8 cellular contexts compared by ENCODE assay signal in the genomic region with DNA sequence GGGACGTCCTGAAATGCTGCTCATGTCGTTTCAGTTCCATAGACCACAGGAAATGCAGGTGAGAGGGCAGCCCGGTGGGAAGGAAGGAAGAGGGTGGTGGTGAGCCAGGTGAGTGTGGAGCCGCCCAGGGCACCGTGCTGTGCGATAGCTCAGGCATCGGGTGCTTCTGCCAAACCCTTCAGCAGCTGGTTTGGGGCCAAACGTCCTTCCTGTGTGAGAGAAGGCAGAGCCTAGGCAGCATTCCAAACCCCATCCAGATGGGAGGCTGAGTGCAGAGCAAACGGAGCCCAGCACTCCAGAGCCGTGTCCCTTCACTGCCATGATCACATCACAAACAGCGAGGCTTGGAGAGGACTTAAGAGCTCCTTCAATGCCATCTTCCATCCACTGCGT.
A peak's percentile ranks its signal among the peaks of the same experiment; 100 is the strongest.
DNase-seq lines count a peak whose midpoint lies in the region; ATAC-seq and TF ChIP-seq lines count a peak whose summit lies in the region.
"Not testable (repeated sequence)": the region's sequence is repeated elsewhere in the genome, so short reads cannot be mapped to it uniquely, and the experiment has no call there.

No MANE protein-coding gene starts in this region.

- H3K4me3 Mint-ChIP-seq in activated CD4-positive, alpha-beta T cell treated with anti-CD3 and anti-CD28 coated beads for 36 hours; central memory CD8-positive, alpha-beta T cell: not testable (repeated sequence)
- peak overlapping the region in 2 of 8 donors; percentile 41 to 55 for H3K4me3 Mint-ChIP-seq in naive B cell

- H3K27ac ChIP-seq in heart right ventricle: peak overlapping the region in 2 of 10 donors; percentile 0 to 30

- intact Hi-C loops in activated CD4-positive, alpha-beta T cell treated with anti-CD3 and anti-CD28 coated beads for 36 hours (cut with DNase I, micrococcal nuclease); heart right ventricle (cut with DNase I): not testable (repeated sequence)

- not testable (repeated sequence) for H3K9me3 Mint-ChIP-seq in activated CD4-positive, alpha-beta T cell treated with anti-CD3 and anti-CD28 coated beads for 36 hours (ENCODE audit: low read depth); central memory CD8-positive, alpha-beta T cell; naive B cell

- H3K36me3 ChIP-seq in heart right ventricle: peaks cover 0 to 24% (median 11%) of the 10 kb centered on the region in 9 donors

- peaks cover 12% of the 10 kb centered on the region for H3K27me3 Mint-ChIP-seq in activated CD4-positive, alpha-beta T cell treated with anti-CD3 and anti-CD28 coated beads for 36 hours
- H3K27me3 Mint-ChIP-seq in central memory CD8-positive, alpha-beta T cell: peaks cover 22% of the 10 kb centered on the region
- H3K27me3 Mint-ChIP-seq in naive B cell: peaks cover 7 to 16% (median 15%) of the 10 kb centered on the region in 3 donors

- not testable (repeated sequence) for H3K4me3 ChIP-seq in heart right ventricle

- peak; percentile 25 for DNase-seq in A172 (ENCODE audit: low spot score)
- peak; percentile 97 for DNase-seq in DMS79 (lab: John Stamatoyannopoulos, UW)
- peak; percentile 77 for DNase-seq in NCI-H1092 treated with DMSO at 0.1 percent for 48 hours (lab: John Stamatoyannopoulos, UW)
- DNase-seq in NCI-H446 treated with DMSO at 0.1 percent for 48 hours (lab: John Stamatoyannopoulos, UW): peak; percentile 74
- not testable (repeated sequence) for DNase-seq in activated CD4-positive, alpha-beta T cell treated with anti-CD3 and anti-CD28 coated beads for 36 hours; central memory CD8-positive, alpha-beta T cell (ENCODE audit: low spot score in 2 of 2); naive B cell
- peak; percentile 77 to 78 for DNase-seq in heart right ventricle

- CTCF ChIA-PET in activated CD4-positive, alpha-beta T cell treated with anti-CD3 and anti-CD28 coated beads for 36 hours (lab: Charles Lee): interaction anchor here (0.7 to 1.2 kb wide), 2 partner anchors 11 to 117 kb away, joined by 4 to 6 read pairs; no protein-coding TSS in a partner anchor

- H3K4me1 Mint-ChIP-seq in activated CD4-positive, alpha-beta T cell treated with anti-CD3 and anti-CD28 coated beads for 36 hours; central memory CD8-positive, alpha-beta T cell: not testable (repeated sequence)
- H3K4me1 Mint-ChIP-seq in naive B cell: peaks cover 15 to 19% (median 16%) of the 10 kb centered on the region in 3 donors

- TF ChIP-seq CTCF in heart right ventricle (IDR thresholded peaks at IDR 0.05): not testable (repeated sequence)

- peaks cover 0 to 14% (median 6%) of the 10 kb centered on the region in 9 donors for H3K4me1 ChIP-seq in heart right ventricle

- not testable (repeated sequence) for H3K36me3 Mint-ChIP-seq in activated CD4-positive, alpha-beta T cell treated with anti-CD3 and anti-CD28 coated beads for 36 hours (ENCODE audit: low read depth); central memory CD8-positive, alpha-beta T cell (ENCODE audit: insufficient read depth); naive B cell

- not testable (repeated sequence) for H3K27me3 ChIP-seq in heart right ventricle

- H3K27ac Mint-ChIP-seq in activated CD4-positive, alpha-beta T cell treated with anti-CD3 and anti-CD28 coated beads for 36 hours: peak overlapping the region; percentile 52
- not testable (repeated sequence) for H3K27ac Mint-ChIP-seq in central memory CD8-positive, alpha-beta T cell (ENCODE audit: low read depth)
- H3K27ac Mint-ChIP-seq in naive B cell: peak overlapping the region in 2 of 6 donors; percentile 22 to 86

- WGBS in heart right ventricle, 2 donors: 2% methylated on average over 9 to 10 of the region's 12 CpGs

- POLR2A ChIA-PET in activated CD4-positive, alpha-beta T cell treated with anti-CD3 and anti-CD28 coated beads for 36 hours (lab: Charles Lee): not testable (repeated sequence)

- ATAC-seq in activated CD4-positive, alpha-beta T cell treated with anti-CD3 and anti-CD28 coated beads for 36 hours: peak; percentile 20
- peak; percentile 49 for ATAC-seq in central memory CD8-positive, alpha-beta T cell (replicated peaks; ENCODE audit: extremely low read depth, poor library complexity, severe bottlenecking)
- ATAC-seq in heart right ventricle: peak; percentile 80 to 94 (median 93)
- peak; percentile 21 to 31 for ATAC-seq in naive B cell (ENCODE audit: low read depth in 2 of 2)

- H3K9me3 ChIP-seq in heart right ventricle: not testable (repeated sequence)

Comparison
In these comparisons a context has a peak if more than half of its experiments do, and no peak if none do; other contexts are left out.
1. ATAC-seq: peak in every context shown above with its lines; median percentile 93 in heart right ventricle; 49 in central memory CD8-positive, alpha-beta T cell; 26 in naive B cell; 20 in activated CD4-positive, alpha-beta T cell treated with anti-CD3 and anti-CD28 coated beads for 36 hours.